Comparison of ENCODE assay signal across 9 cellular contexts in the genomic region with DNA sequence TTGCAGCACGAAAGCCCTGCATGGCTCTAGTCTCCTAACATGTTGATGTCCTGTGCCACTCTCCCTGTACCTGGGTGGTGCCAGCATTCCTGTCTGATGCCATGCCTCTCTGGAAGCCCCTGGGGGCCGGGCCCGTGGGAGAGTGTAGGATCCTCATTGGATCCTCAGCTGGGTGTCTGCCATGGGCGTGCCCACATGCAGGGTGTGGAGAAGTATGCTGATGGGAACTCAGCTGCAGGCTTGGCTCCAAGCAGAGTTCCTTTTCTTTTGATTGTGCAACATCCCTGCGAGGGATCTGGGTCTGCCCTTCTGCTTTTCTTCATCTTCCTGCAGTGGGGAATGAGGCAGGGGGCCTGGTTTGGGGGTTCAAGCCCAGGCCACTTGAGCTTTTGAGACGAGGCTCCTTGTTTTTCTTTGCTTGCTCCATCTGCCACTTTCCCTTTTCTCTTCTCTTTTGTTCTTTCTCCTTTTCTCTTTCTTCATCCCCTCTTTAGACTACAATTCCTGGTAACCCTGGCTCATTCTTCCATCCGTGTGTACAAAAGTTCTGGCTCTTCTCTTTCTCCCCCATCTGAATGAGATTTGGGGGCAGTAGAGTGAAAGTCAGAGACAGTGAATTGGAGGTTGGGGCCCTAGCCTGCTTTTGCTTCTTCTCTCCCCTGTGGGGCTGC. TPM values are rescaled to one million over a fixed set of nuclear protein-coding genes. Genes with fewer than 3 reads are reported as not detected.
DNase-seq lines count a peak whose midpoint lies in the region; ATAC-seq and TF ChIP-seq lines count a peak whose summit lies in the region.
"Had no signal": no experiment of that assay in that cellular context is flagged by ENCODE, and none has a peak within 500 bp of the region (broad histone marks: within the 10 kb centered on the region; RNA-seq: fewer than 3 reads in every experiment).

No MANE protein-coding gene starts in this region.

- H3K27me3 Mint-ChIP-seq in MCF 10A (ENCODE audit: insufficient read depth, unreplicated experiment) (no peaks in the 10 kb centered on the region), type B pancreatic cell (no peaks in the 10 kb centered on the region)
- H3K27me3 Mint-ChIP-seq in activated naive CD4-positive, alpha-beta T cell treated with anti-CD3 and anti-CD28 coated beads for 36 hours (ENCODE audit: low read depth) = no peaks in the 10 kb centered on the region

- H3K4me1 Mint-ChIP-seq in MCF 10A (ENCODE audit: insufficient read depth, unreplicated experiment) (peaks cover 27% of the 10 kb centered on the region), type B pancreatic cell (ENCODE audit: unreplicated experiment) (peaks cover 46% of the 10 kb centered on the region)
- H3K4me1 Mint-ChIP-seq in activated naive CD4-positive, alpha-beta T cell treated with anti-CD3 and anti-CD28 coated beads for 36 hours (ENCODE audit: low read depth) = peaks cover 31% of the 10 kb centered on the region

- DNase-seq in NOMO-1 treated with DMSO at 0.1 percent for 48 hours (lab: John Stamatoyannopoulos, UW; ENCODE audit: unreplicated experiment) = peak; percentile 22
- no peak for DNase-seq in NOMO-1 treated with dmso at 0.1 percent for 144 hours (lab: John Stamatoyannopoulos, UW; ENCODE audit: unreplicated experiment)
- peak; percentile 87 for DNase-seq in MCF 10A (ENCODE audit: unreplicated experiment)
- DNase-seq in right lobe of liver = peak; percentile 50 to 68 (median 56)
- DNase-seq in type B pancreatic cell (ENCODE audit: extremely low spot score, unreplicated experiment) = no peak
- DNase-seq in stimulated activated CD4-positive, alpha-beta T cell treated with anti-CD3 and anti-CD28 coated beads, Interleukin-1b, Interleukin-23, amount 100 ng/mL, for 48 hours = no peak
- DNase-seq in activated naive CD4-positive, alpha-beta T cell treated with anti-CD3 and anti-CD28 coated beads for 36 hours = no peak
- DNase-seq: immature natural killer cell had no signal

- no peaks in the 10 kb centered on the region for H3K36me3 ChIP-seq in right lobe of liver

- CTCF ChIA-PET in MCF 10A (lab: Yijun Ruan, JAX) = interaction anchor here (0.9 to 12.2 kb wide), 4 partner anchors 11 to 112 kb away, joined by 3 to 196 read pairs (median 4); no protein-coding TSS in a partner anchor
- CTCF ChIA-PET in activated naive CD4-positive, alpha-beta T cell treated with anti-CD3 and anti-CD28 coated beads for 36 hours (lab: Charles Lee) = interaction anchor here (0.6 kb wide), 1 partner anchor 19 kb away, joined by 5 read pairs; no protein-coding TSS in a partner anchor

- TF ChIP-seq POLR2A in right lobe of liver (IDR thresholded peaks at IDR 0.05) = no peak

- TF ChIP-seq CTCF in MCF 10A (IDR thresholded peaks at IDR 0.05; ENCODE audit: unreplicated experiment) (no peak), right lobe of liver (IDR thresholded peaks at IDR 0.05) (no peak), type B pancreatic cell (conservative IDR thresholded peaks at IDR 0.05) (no peak)

- H3K27ac Mint-ChIP-seq in MCF 10A (ENCODE audit: low read depth, unreplicated experiment) = peak overlapping the region; percentile 20
- peak overlapping the region; percentile 58 for H3K27ac Mint-ChIP-seq in type B pancreatic cell
- H3K27ac Mint-ChIP-seq in activated naive CD4-positive, alpha-beta T cell treated with anti-CD3 and anti-CD28 coated beads for 36 hours = no peak overlapping the region

- peak overlapping the region in 1 of 3 donors; percentile 6 for H3K27ac ChIP-seq in right lobe of liver

- H3K4me3 Mint-ChIP-seq in MCF 10A (ENCODE audit: unreplicated experiment) (peak overlapping the region; percentile 1), type B pancreatic cell (peak overlapping the region; percentile 15)
- no peak overlapping the region for H3K4me3 Mint-ChIP-seq in activated naive CD4-positive, alpha-beta T cell treated with anti-CD3 and anti-CD28 coated beads for 36 hours
- H3K4me3 Mint-ChIP-seq: immature natural killer cell had no signal

- no peak overlapping the region for H3K4me3 ChIP-seq in right lobe of liver

- no peaks in the 10 kb centered on the region for H3K36me3 Mint-ChIP-seq in MCF 10A (ENCODE audit: insufficient read depth, unreplicated experiment)
- peaks cover 4% of the 10 kb centered on the region for H3K36me3 Mint-ChIP-seq in type B pancreatic cell
- H3K36me3 Mint-ChIP-seq in activated naive CD4-positive, alpha-beta T cell treated with anti-CD3 and anti-CD28 coated beads for 36 hours (ENCODE audit: low read depth) = peaks cover 28% of the 10 kb centered on the region

- H3K9me3 Mint-ChIP-seq in MCF 10A (ENCODE audit: unreplicated experiment) (no peaks in the 10 kb centered on the region), type B pancreatic cell (no peaks in the 10 kb centered on the region)
- no peaks in the 10 kb centered on the region for H3K9me3 Mint-ChIP-seq in activated naive CD4-positive, alpha-beta T cell treated with anti-CD3 and anti-CD28 coated beads for 36 hours
- H3K9me3 Mint-ChIP-seq: immature natural killer cell had no signal

- 37% methylated on average over 3 of the region's 7 CpGs for WGBS in right lobe of liver (ENCODE audit: insufficient coverage, low coverage, low lambda C conversion rate, missing lambda C conversion rate)

- H3K4me1 ChIP-seq in right lobe of liver = peaks cover 0 to 6% (median 3%) of the 10 kb centered on the region in 4 donors

- intact Hi-C loops in MCF 10A (cut with micrococcal nuclease) = no loop called here
- intact Hi-C loops in right lobe of liver (cut with DNase I) = no loop called here
- intact Hi-C loops in activated naive CD4-positive, alpha-beta T cell treated with anti-CD3 and anti-CD28 coated beads for 36 hours (cut with micrococcal nuclease) = no loop called here

- H3K9me3 ChIP-seq in right lobe of liver = no peaks in the 10 kb centered on the region

- no peaks in the 10 kb centered on the region for H3K27me3 ChIP-seq in right lobe of liver

- peak; percentile 67 to 78 (median 71) for ATAC-seq in right lobe of liver
- ATAC-seq in HG03159 (IDR thresholded peaks at IDR 0.05; ENCODE audit: unreplicated experiment) = no peak

- no TSS peak for BruUV-seq in MCF 10A (replicated peaks; lab: Mats Ljungman, UMichigan)

- POLR2A ChIA-PET in MCF 10A (lab: Yijun Ruan, JAX) = interaction anchor here (0.7 kb wide), 1 partner anchor 169 kb away, joined by 3 read pairs; no protein-coding TSS in a partner anchor

RNA-seq across cellular contexts. Expression of a gene that starts 32.9 kb away (rescaled TPM):
- total RNA-seq in MCF 10A (2022) (7.2 and 10.2 TPM in 2 replicates), right lobe of liver (10 to 100 TPM in 1 of 6 experiments, 1 to 10 TPM in 5; 5.9 to 12.9 (median 8.7) TPM), type B pancreatic cell (ENCODE audit: low replicate concordance) (57.8 and 74.0 TPM in 2 replicates)
- 100 to 1,000 TPM; 179 to 189 TPM for total RNA-seq in activated naive CD4-positive, alpha-beta T cell treated with anti-CD3 and anti-CD28 coated beads for 36 hours

Comparison
In these comparisons a context has a peak if more than half of its experiments do, and no peak if none do; other contexts are left out.
1. DNase-seq: peak in NOMO-1 treated with DMSO at 0.1 percent for 48 hours (single experiment), MCF 10A (single experiment) and right lobe of liver (3 of 3); none in NOMO-1 treated with dmso at 0.1 percent for 144 hours (single experiment), type B pancreatic cell (single experiment), stimulated activated CD4-positive, alpha-beta T cell treated with anti-CD3 and anti-CD28 coated beads, Interleukin-1b, Interleukin-23, amount 100 ng/mL, for 48 hours (single experiment) and activated naive CD4-positive, alpha-beta T cell treated with anti-CD3 and anti-CD28 coated beads for 36 hours (single experiment).